ENCODE assay signal across 8 cellular contexts in genomic region chr12:71663561-71664410, GRCh38. TPM values are rescaled to one million over a fixed set of nuclear protein-coding genes. Genes with fewer than 3 reads are reported as not detected.
DNase-seq lines count a peak whose midpoint lies in the region; ATAC-seq and TF ChIP-seq lines count a peak whose summit lies in the region.

Gene THAP2, plus strand, starts transcription at chr12:71664301. Its CDS starts 209 bp downstream, at chr12:71664510.
Gene ZFC3H1, minus strand, starts transcription at chr12:71663848. Its CDS starts 238 bp downstream, at chr12:71663610.

- intact Hi-C loops in PC-9 (cut with micrococcal nuclease; ENCODE audit: unreplicated experiment) = loop anchor here (1.0 to 5.0 kb wide), 4 partner anchors 23 to 174 kb away; partner anchors contain the start of genes RAB21, TBC1D15 and TMEM19
- intact Hi-C loops in esophagus muscularis mucosa (cut with DNase I) = loop anchor here (2.0 to 10.0 kb wide), 2 partner anchors 21 to 91 kb away; partner anchors contain the start of gene RAB21

- H3K4me2 ChIP-seq in PC-9 = peak within 1 kb of the TSS; percentile 95

- H2AFZ ChIP-seq in PC-9 = peak within 1 kb of the TSS; percentile 79

- peaks cover 77% of the 10 kb centered on the region for H3K79me2 ChIP-seq in PC-9 (ENCODE audit: low read depth)

- peaks cover 19% of the 10 kb centered on the region for H4K20me1 ChIP-seq in PC-9 (ENCODE audit: insufficient read depth)

- H3K9me2 ChIP-seq in PC-9 (ENCODE audit: insufficient read depth) = no peaks in the 10 kb centered on the region

- H3K27me3 ChIP-seq in PC-9 (ENCODE audit: insufficient read depth, low read depth) (no peaks in the 10 kb centered on the region), esophagus muscularis mucosa (no peaks in the 10 kb centered on the region), muscle layer of duodenum (ENCODE audit: low read depth, low read length) (no peaks in the 10 kb centered on the region)

- TF ChIP-seq EP300 in esophagus muscularis mucosa (IDR thresholded peaks at IDR 0.05) = no peak

- H3K4me3 ChIP-seq in PC-9 (peak within 1 kb of the TSS; percentile 70), esophagus muscularis mucosa (peak within 1 kb of the TSS; percentile 77 to 87 (median 82)), muscle layer of duodenum (ENCODE audit: low read depth in 1 of 2, low read length in 2 of 2) (peak within 1 kb of the TSS; percentile 89 to 99)

- in situ Hi-C loops in KBM-7 (cut with MboI; ENCODE audit: low pct_unique_long_range_greater_than_20kb, low sequenced_read_pairs) = no loop called here

- ATAC-seq in GM21717 (IDR thresholded peaks at IDR 0.05; ENCODE audit: unreplicated experiment) = peak; percentile 94

- no TSS peak for BruUV-seq in PC-9 (replicated peaks; lab: Mats Ljungman, UMichigan)

- DNase-seq in DMS79 (lab: John Stamatoyannopoulos, UW) (peak; percentile 85), KBM-7 (peak; percentile 98), PC-9 (peak; percentile 87 to 98), esophagus muscularis mucosa (ENCODE audit: extremely low spot score) (peak; percentile 97)
- peak; percentile 87 to 88 for DNase-seq in activated T-cell treated with anti-CD3 and anti-CD28 coated beads, Interleukin-2, amount 50 U/mL, for 48 hours
- DNase-seq in stimulated activated CD8-positive, alpha-beta memory T cell treated with anti-CD3 and anti-CD28 coated beads, Interleukin-7, amount 100 ng/mL, for 4 hours (ENCODE audit: low read depth in 2 of 2) = peak; percentile 86 to 91

- H3K9me3 ChIP-seq in PC-9 (ENCODE audit: insufficient read depth, low read depth) (no peaks in the 10 kb centered on the region), esophagus muscularis mucosa (no peaks in the 10 kb centered on the region), muscle layer of duodenum (ENCODE audit: control insufficient read depth in 1 of 2, low read length in 2 of 2) (no peaks in the 10 kb centered on the region)

- WGBS in esophagus muscularis mucosa = 1% methylated on average over 49 of the region's 57 CpGs

- peak; percentile 90 for TF ChIP-seq POLR2A in esophagus muscularis mucosa (IDR thresholded peaks at IDR 0.05; ENCODE audit: low read depth)

- CTCF ChIA-PET in PC-9 (lab: Charles Lee) = interaction anchor here (0.5 to 1.5 kb wide), 5 partner anchors 27 to 1846 kb away, joined by 3 to 5 read pairs (median 3); partner anchors contain the start of gene RAB21

- no peak; the same call in 1 of the 2 replicates for TF ChIP-seq CTCF in PC-9 (conservative IDR thresholded peaks at IDR 0.05)
- peak in 2 of 3 experiments; percentile 14 to 23 for TF ChIP-seq CTCF in esophagus muscularis mucosa (IDR thresholded peaks at IDR 0.05)

- H3F3A ChIP-seq in PC-9 (ENCODE audit: insufficient read depth, low read depth) = peaks cover 17% of the 10 kb centered on the region

- peaks cover 16% of the 10 kb centered on the region; the same call in 1 of the 2 replicates for H3K36me3 ChIP-seq in PC-9 (ENCODE audit: low read depth)
- H3K36me3 ChIP-seq in esophagus muscularis mucosa = peaks cover 0 to 15% (median 11%) of the 10 kb centered on the region in 4 donors
- peaks cover 14 to 20% of the 10 kb centered on the region in 2 donors for H3K36me3 ChIP-seq in muscle layer of duodenum (ENCODE audit: control insufficient read depth in 1 of 2, insufficient read depth in 2 of 2, low read length in 2 of 2)

- H3K27ac ChIP-seq in PC-9 (peak within 1 kb of the TSS; percentile 94), esophagus muscularis mucosa (replicated peaks in 1 of 4) (peak within 1 kb of the TSS; percentile 94 to 96 (median 95)), muscle layer of duodenum (ENCODE audit: low read length) (peak within 1 kb of the TSS; percentile 96)

- POLR2A ChIA-PET in PC-9 (lab: Charles Lee; ENCODE audit: unreplicated experiment) = interaction anchor here (0.5 to 2.2 kb wide), 7 partner anchors 22 to 573 kb away, joined by 3 to 11 read pairs (median 5); partner anchors contain the start of genes RAB21 and TMEM19

- H3K4me1 ChIP-seq in PC-9 (replicated peaks; ENCODE audit: insufficient read depth) = peaks cover 16% of the 10 kb centered on the region
- H3K4me1 ChIP-seq in esophagus muscularis mucosa = peaks cover 22 to 46% (median 36%) of the 10 kb centered on the region in 4 donors
- peaks cover 7 to 20% of the 10 kb centered on the region in 2 donors for H3K4me1 ChIP-seq in muscle layer of duodenum (ENCODE audit: control insufficient read depth in 1 of 2, insufficient read depth in 2 of 2, low read length in 2 of 2)

RNA-seq across cellular contexts. Expression of gene THAP2, which starts in this region (rescaled TPM):
- 4.0 and 7.0 TPM in 2 replicates for total RNA-seq in PC-9 (2021)
- total RNA-seq in esophagus muscularis mucosa = 1 to 10 TPM; 3.3 to 5.1 (median 3.7) TPM

RNA-seq across cellular contexts. Expression of gene ZFC3H1, which starts in this region (rescaled TPM):
- total RNA-seq in PC-9 (2021) = 47.4 and 53.4 TPM in 2 replicates
- 10 to 100 TPM; 19.4 to 44.0 (median 25.9) TPM for total RNA-seq in esophagus muscularis mucosa

Comparison
In these comparisons a context has a peak if more than half of its experiments do, and no peak if none do; other contexts are left out.
1. Peak in every context shown above with its lines: DNase-seq, ATAC-seq, H3K4me3 ChIP-seq and H3K27ac ChIP-seq.